Comparison of ENCODE assay signal across 10 cellular contexts in genomic region chr10:42637142-42637541, GRCh38. TPM values are rescaled to one million over a fixed set of nuclear protein-coding genes. Genes with fewer than 3 reads are reported as not detected.
DNase-seq lines count a peak whose midpoint lies in the region; ATAC-seq, FAIRE-seq and TF ChIP-seq lines count a peak whose summit lies in the region.
"Had no signal": no experiment of that assay in that cellular context is flagged by ENCODE, and none has a peak within 500 bp of the region (broad histone marks: within the 10 kb centered on the region; RNA-seq: fewer than 3 reads in every experiment).

No MANE protein-coding gene starts in this region.

- H3K4me2 ChIP-seq in astrocyte (ENCODE audit: low read length), result peak overlapping the region; percentile 98

- H3K27ac ChIP-seq in astrocyte (ENCODE audit: low read depth, low read length) (no peak overlapping the region), lower lobe of right lung (peak overlapping the region; percentile 96)

- H3K9me3 ChIP-seq in astrocyte (ENCODE audit: insufficient read depth, low read depth, low read length) (no peaks in the 10 kb centered on the region), lower lobe of right lung (no peaks in the 10 kb centered on the region)

- H3K4me3 ChIP-seq in astrocyte (ENCODE audit: insufficient read depth, low read depth, low read length), result no peak overlapping the region
- H3K4me3 ChIP-seq in lower lobe of right lung, result peak overlapping the region; percentile 85

- FAIRE-seq in astrocyte (lab: Jason Lieb, UNC), result no peak

- H3K4me1 Mint-ChIP-seq in activated T-cell treated with anti-CD3 and anti-CD28 coated beads, Interleukin-2, amount 50 U/mL, for 72 hours (ENCODE audit: low read depth), result peaks cover 43% of the 10 kb centered on the region
- H3K4me1 Mint-ChIP-seq in astrocyte (ENCODE audit: low read depth, unreplicated experiment) (peaks cover 2% of the 10 kb centered on the region), type B pancreatic cell (ENCODE audit: unreplicated experiment) (peaks cover 13% of the 10 kb centered on the region)

- H2AFZ ChIP-seq in astrocyte (ENCODE audit: low read depth, low read length), result no peak overlapping the region

- ATAC-seq in activated T-cell treated with anti-CD3 and anti-CD28 coated beads, Interleukin-2, amount 50 U/mL, for 72 hours (replicated peaks in 1 of 2), result no peak
- ATAC-seq in lower lobe of right lung (no peak), HG03378 (IDR thresholded peaks at IDR 0.05; ENCODE audit: unreplicated experiment) (no peak), HG02884 (IDR thresholded peaks at IDR 0.05; ENCODE audit: unreplicated experiment) (no peak)

- H3K4me1 ChIP-seq in astrocyte (ENCODE audit: insufficient read depth, low read length) (peaks cover 3% of the 10 kb centered on the region), lower lobe of right lung (peaks cover 5% of the 10 kb centered on the region)

- intact Hi-C loops in lower lobe of right lung (cut with DNase I), result no loop called here

- peak overlapping the region; percentile 95 to 98 for H3K4me3 Mint-ChIP-seq in activated T-cell treated with anti-CD3 and anti-CD28 coated beads, Interleukin-2, amount 50 U/mL, for 72 hours
- H3K4me3 Mint-ChIP-seq in astrocyte (ENCODE audit: unreplicated experiment), result peak overlapping the region; percentile 85
- H3K4me3 Mint-ChIP-seq in type B pancreatic cell, result peak overlapping the region; percentile 94

- H3K36me3 ChIP-seq in astrocyte (ENCODE audit: insufficient read depth, low read length) (no peaks in the 10 kb centered on the region), lower lobe of right lung (peaks cover 20% of the 10 kb centered on the region)

- H4K20me1 ChIP-seq in astrocyte (ENCODE audit: insufficient read depth, low read length), result no peaks in the 10 kb centered on the region

- H3K27ac Mint-ChIP-seq in activated T-cell treated with anti-CD3 and anti-CD28 coated beads, Interleukin-2, amount 50 U/mL, for 72 hours, result peak overlapping the region; percentile 87
- H3K27ac Mint-ChIP-seq in astrocyte (ENCODE audit: unreplicated experiment), result no peak overlapping the region
- peak overlapping the region; percentile 94 for H3K27ac Mint-ChIP-seq in type B pancreatic cell

- H3K36me3 Mint-ChIP-seq in activated T-cell treated with anti-CD3 and anti-CD28 coated beads, Interleukin-2, amount 50 U/mL, for 72 hours (ENCODE audit: insufficient read depth in 2 of 2), result peaks cover 2 to 7% of the 10 kb centered on the region in 2 donors
- H3K36me3 Mint-ChIP-seq in astrocyte (ENCODE audit: low read depth, unreplicated experiment) (no peaks in the 10 kb centered on the region), type B pancreatic cell (peaks cover 13% of the 10 kb centered on the region)

- peaks cover 13% of the 10 kb centered on the region for H3K79me2 ChIP-seq in astrocyte (ENCODE audit: insufficient read depth, low read length)

- TF ChIP-seq CTCF in astrocyte (IDR thresholded peaks at IDR 0.05; ENCODE audit: insufficient read depth, low read depth, low read length) (no peak), lower lobe of right lung (IDR thresholded peaks at IDR 0.05) (no peak), type B pancreatic cell (conservative IDR thresholded peaks at IDR 0.05) (no peak)

- no peaks in the 10 kb centered on the region for H3K27me3 ChIP-seq in astrocyte (ENCODE audit: insufficient read depth, low read length)
- no peaks in the 10 kb centered on the region for H3K27me3 ChIP-seq in lower lobe of right lung (ENCODE audit: low read depth)

- no peaks in the 10 kb centered on the region for H3K27me3 Mint-ChIP-seq in activated T-cell treated with anti-CD3 and anti-CD28 coated beads, Interleukin-2, amount 50 U/mL, for 72 hours (ENCODE audit: low read depth)
- no peaks in the 10 kb centered on the region for H3K27me3 Mint-ChIP-seq in astrocyte (ENCODE audit: low read depth, unreplicated experiment)
- no peaks in the 10 kb centered on the region for H3K27me3 Mint-ChIP-seq in type B pancreatic cell

- peak overlapping the region; percentile 90 for H3K9ac ChIP-seq in astrocyte (ENCODE audit: low read length)

- H3K9me3 Mint-ChIP-seq in activated T-cell treated with anti-CD3 and anti-CD28 coated beads, Interleukin-2, amount 50 U/mL, for 72 hours, result no peaks in the 10 kb centered on the region
- H3K9me3 Mint-ChIP-seq in astrocyte (ENCODE audit: unreplicated experiment) (peaks cover 2% of the 10 kb centered on the region), type B pancreatic cell (peaks cover 4% of the 10 kb centered on the region)

- no peak for DNase-seq in activated T-cell treated with anti-CD3 and anti-CD28 coated beads, Interleukin-2, amount 50 U/mL, for 72 hours
- DNase-seq in activated T-cell treated with anti-CD3 and anti-CD28 coated beads, Interleukin-2, amount 50 U/mL, for 48 hours, result no peak
- DNase-seq in astrocyte (ENCODE audit: low read depth) (no peak), lower lobe of right lung (no peak), type B pancreatic cell (ENCODE audit: extremely low spot score, unreplicated experiment) (no peak)
- DNase-seq in stimulated activated CD4-positive, alpha-beta T cell treated with anti-CD3 and anti-CD28 coated beads, Interleukin-2, amount 100 ng/mL, for 48 hours, result no peak
- DNase-seq: aorta, NCI-H69 had no signal

RNA-seq across cellular contexts. Expression of gene ZNF33B, which starts 1.2 kb away (rescaled TPM):
- 10 to 100 TPM; 12.1 to 15.4 TPM for total RNA-seq in activated T-cell treated with anti-CD3 and anti-CD28 coated beads, Interleukin-2, amount 50 U/mL, for 72 hours
- total RNA-seq in astrocyte, result 6.7 and 10.1 TPM in 2 replicates
- 33.5 TPM for total RNA-seq in lower lobe of right lung
- 39.3 and 42.6 TPM in 2 replicates for total RNA-seq in type B pancreatic cell (ENCODE audit: low replicate concordance)
